Comparison of ENCODE assay signal across 11 cellular contexts in genomic region chr2:177289824-177290632, GRCh38. TPM values are rescaled to one million over a fixed set of nuclear protein-coding genes. Genes with fewer than 3 reads are reported as not detected.
DNase-seq lines count a peak whose midpoint lies in the region; ATAC-seq, FAIRE-seq and TF ChIP-seq lines count a peak whose summit lies in the region.
"Had no signal": no experiment of that assay in that cellular context is flagged by ENCODE, and none has a peak within 500 bp of the region (broad histone marks: within the 10 kb centered on the region; RNA-seq: fewer than 3 reads in every experiment).

No MANE protein-coding gene starts in this region.

- no peaks in the 10 kb centered on the region for H3K27me3 Mint-ChIP-seq in activated CD8-positive, alpha-beta T cell treated with anti-CD3 and anti-CD28 coated beads for 36 hours

- H4K20me1 ChIP-seq in osteoblast (ENCODE audit: insufficient read depth, low read length), result no peaks in the 10 kb centered on the region

- ATAC-seq in GM19397 (IDR thresholded peaks at IDR 0.05; ENCODE audit: unreplicated experiment), result peak; percentile 57
- ATAC-seq in HG03066 (IDR thresholded peaks at IDR 0.05; ENCODE audit: low read depth, unreplicated experiment), result peak; percentile 91
- ATAC-seq in activated CD8-positive, alpha-beta T cell treated with anti-CD3 and anti-CD28 coated beads for 36 hours, result peak; percentile 75

- H2AFZ ChIP-seq in osteoblast (ENCODE audit: low read length), result no peak overlapping the region

- H3K36me3 Mint-ChIP-seq in activated CD8-positive, alpha-beta T cell treated with anti-CD3 and anti-CD28 coated beads for 36 hours (ENCODE audit: low read depth), result no peaks in the 10 kb centered on the region

- CTCF ChIA-PET in activated CD8-positive, alpha-beta T cell treated with anti-CD3 and anti-CD28 coated beads for 36 hours (lab: Charles Lee), result interaction anchor here (0.6 to 2.4 kb wide), 9 partner anchors 18 to 126 kb away, joined by 3 to 15 read pairs (median 3); partner anchors contain the start of gene NFE2L2

- POLR2A ChIA-PET in activated CD8-positive, alpha-beta T cell treated with anti-CD3 and anti-CD28 coated beads for 36 hours (lab: Charles Lee), result interaction anchor here (0.6 to 2.6 kb wide), 3 partner anchors 25 to 112 kb away, joined by 3 to 20 read pairs (median 8); partner anchors contain the start of gene NFE2L2

- H3K27me3 ChIP-seq in GM06990 (replicated peaks; ENCODE audit: control insufficient read depth, insufficient read depth, low read length) (no peaks in the 10 kb centered on the region), esophagus muscularis mucosa (no peaks in the 10 kb centered on the region), osteoblast (ENCODE audit: insufficient read depth, low read length) (no peaks in the 10 kb centered on the region)
- H3K27me3 ChIP-seq: SJSA1 had no signal

- H3K36me3 ChIP-seq in GM06990 (ENCODE audit: control insufficient read depth, insufficient read depth, low read length) (no peaks in the 10 kb centered on the region), esophagus muscularis mucosa (no peaks in the 10 kb centered on the region), osteoblast (ENCODE audit: insufficient read depth, low read length) (no peaks in the 10 kb centered on the region)
- H3K36me3 ChIP-seq: SJSA1 had no signal

- no peak overlapping the region for H3K4me3 ChIP-seq in GM06990 (replicated peaks; ENCODE audit: low read depth, low read length)
- no peak overlapping the region for H3K4me3 ChIP-seq in esophagus muscularis mucosa
- H3K4me3 ChIP-seq in osteoblast (ENCODE audit: insufficient read depth, low read length), result no peak overlapping the region
- H3K4me3 ChIP-seq: SJSA1 had no signal

- no peak for FAIRE-seq in urothelium cell line (lab: Jason Lieb, UNC)

- DNase-seq in GM06990 (ENCODE audit: extremely low read depth, insufficient read length) (peak; percentile 48), esophagus muscularis mucosa (ENCODE audit: extremely low spot score) (no peak), urothelium cell line (ENCODE audit: low spot score) (no peak), osteoblast (ENCODE audit: insufficient read length, low spot score, missing footprints) (no peak), amygdala (lab: John Stamatoyannopoulos, UW) (no peak)
- DNase-seq in activated CD8-positive, alpha-beta T cell treated with anti-CD3 and anti-CD28 coated beads for 36 hours, result peak; percentile 35
- DNase-seq: aorta, nucleus accumbens had no signal

- TF ChIP-seq CTCF in GM06990 (IDR thresholded peaks at IDR 0.05; ENCODE audit: insufficient read depth, low read length, poor library complexity, severe bottlenecking), result no peak
- no peak for TF ChIP-seq CTCF in activated CD8-positive, alpha-beta T cell treated with anti-CD3 and anti-CD28 coated beads for 36 hours (IDR thresholded peaks at IDR 0.05)
- no peak for TF ChIP-seq CTCF in esophagus muscularis mucosa (IDR thresholded peaks at IDR 0.05)
- TF ChIP-seq CTCF in osteoblast (IDR thresholded peaks at IDR 0.05; ENCODE audit: extremely low read depth, low read depth, low read length), result no peak

- TF ChIP-seq EP300 in esophagus muscularis mucosa (IDR thresholded peaks at IDR 0.05), result no peak

- no peaks in the 10 kb centered on the region for H3K9me3 ChIP-seq in esophagus muscularis mucosa
- H3K9me3 ChIP-seq in osteoblast (ENCODE audit: low read depth, low read length), result no peaks in the 10 kb centered on the region
- H3K9me3 ChIP-seq: SJSA1 had no signal

- intact Hi-C loops in activated CD8-positive, alpha-beta T cell treated with anti-CD3 and anti-CD28 coated beads for 36 hours (cut with micrococcal nuclease), result loop anchor here (2.0 to 10.0 kb wide), 3 partner anchors 23 to 295 kb away; no protein-coding TSS in a partner anchor
- intact Hi-C loops in esophagus muscularis mucosa (cut with DNase I), result loop anchor here (10.0 kb wide), 1 partner anchor 125 kb away; no protein-coding TSS in a partner anchor

- H3K27ac ChIP-seq in esophagus muscularis mucosa (replicated peaks in 1 of 4) (no peak overlapping the region), osteoblast (ENCODE audit: low read depth, low read length) (no peak overlapping the region)
- H3K27ac ChIP-seq: SJSA1 had no signal

- H3K4me2 ChIP-seq in osteoblast (ENCODE audit: insufficient read depth, low read length), result no peak overlapping the region

- no peak for TF ChIP-seq POLR2A in esophagus muscularis mucosa (IDR thresholded peaks at IDR 0.05; ENCODE audit: low read depth)

- H3K9me3 Mint-ChIP-seq in activated CD8-positive, alpha-beta T cell treated with anti-CD3 and anti-CD28 coated beads for 36 hours, result no peaks in the 10 kb centered on the region

- H3K4me3 Mint-ChIP-seq in activated CD8-positive, alpha-beta T cell treated with anti-CD3 and anti-CD28 coated beads for 36 hours, result peak overlapping the region; percentile 28

- H3K4me1 ChIP-seq in esophagus muscularis mucosa (peaks cover 0 to under 1% (median 0%) of the 10 kb centered on the region in 4 donors), osteoblast (ENCODE audit: insufficient read depth, low read length) (no peaks in the 10 kb centered on the region)

- peaks cover 27% of the 10 kb centered on the region for H3K4me1 Mint-ChIP-seq in activated CD8-positive, alpha-beta T cell treated with anti-CD3 and anti-CD28 coated beads for 36 hours (ENCODE audit: low read depth)

- peak overlapping the region; percentile 88 for H3K27ac Mint-ChIP-seq in activated CD8-positive, alpha-beta T cell treated with anti-CD3 and anti-CD28 coated beads for 36 hours

- H3K79me2 ChIP-seq in osteoblast (ENCODE audit: insufficient read depth, low read length), result no peaks in the 10 kb centered on the region

- WGBS in esophagus muscularis mucosa, result 70% methylated on average over 9 of the region's 9 CpGs

RNA-seq across cellular contexts. Expression of gene NFE2L2, which starts 25.5 kb away (rescaled TPM):
- 10 to 100 TPM; 57.3 to 57.6 TPM for total RNA-seq in activated CD8-positive, alpha-beta T cell treated with anti-CD3 and anti-CD28 coated beads for 36 hours
- total RNA-seq in esophagus muscularis mucosa (100 to 1,000 TPM in 1 of 4 donors, 10 to 100 TPM in 3; 62.0 to 115 (median 72.3) TPM), osteoblast (84.3 and 91.9 TPM in 2 replicates)

Comparison
In these comparisons a context has a peak if more than half of its experiments do, and no peak if none do; other contexts are left out.
1. DNase-seq: peak in GM06990 (single experiment) and activated CD8-positive, alpha-beta T cell treated with anti-CD3 and anti-CD28 coated beads for 36 hours (single experiment); none in esophagus muscularis mucosa (single experiment), urothelium cell line (single experiment), osteoblast (single experiment) and amygdala (0 of 56).
2. Peak in every context shown above with its lines, with median percentiles within 50 percentile points of each other: ATAC-seq.